14 cellular contexts compared by ENCODE assay signal in genomic region chr21:42861311-42862122, GRCh38.
"Had no signal": no experiment of that assay in that cellular context is flagged by ENCODE, and none has a peak within 500 bp of the region (broad histone marks: within the 10 kb centered on the region; RNA-seq: fewer than 3 reads in every experiment).

No MANE protein-coding gene starts in this region.

- H3K9me3 Mint-ChIP-seq: activated naive CD4-positive, alpha-beta T cell treated with anti-CD3 and anti-CD28 coated beads for 36 hours; activated naive CD8-positive, alpha-beta T cell treated with anti-CD3 and anti-CD28 coated beads, Interleukin-2, amount 50 U/mL, for 24 hours; activated T-helper 17 cell treated with anti-CD3 and anti-CD28 coated beads, Interleukin-2, amount 50 U/mL, for 72 hours; neural progenitor cell had no signal

- H3K27me3 ChIP-seq: esophagus muscularis mucosa, neural progenitor cell, ovary, stomach had no signal

- H3K9me3 ChIP-seq: esophagus muscularis mucosa, ovary, stomach, thoracic aorta had no signal

- H3K36me3 ChIP-seq: neural progenitor cell, ovary had no signal

- DNase-seq: activated naive CD4-positive, alpha-beta T cell treated with anti-CD3 and anti-CD28 coated beads for 36 hours; activated naive CD8-positive, alpha-beta T cell treated with anti-CD3 and anti-CD28 coated beads, Interleukin-2, amount 50 U/mL, for 24 hours; aorta; kidney glomerular epithelial cell; midbrain; stomach; SW 1271 had no signal

- ATAC-seq: activated CD4-positive, CD25-positive, alpha-beta regulatory T cell treated with anti-CD3 and anti-CD28 coated beads, Interleukin-2, amount 50 U/mL, for 24 hours; activated naive CD8-positive, alpha-beta T cell treated with anti-CD3 and anti-CD28 coated beads, Interleukin-2, amount 50 U/mL, for 24 hours; activated T-helper 17 cell treated with anti-CD3 and anti-CD28 coated beads, Interleukin-2, amount 50 U/mL, for 72 hours; sciatic nerve had no signal

- H3K27me3 Mint-ChIP-seq: activated naive CD8-positive, alpha-beta T cell treated with anti-CD3 and anti-CD28 coated beads, Interleukin-2, amount 50 U/mL, for 24 hours; activated T-helper 17 cell treated with anti-CD3 and anti-CD28 coated beads, Interleukin-2, amount 50 U/mL, for 72 hours had no signal

- H3K4me3 Mint-ChIP-seq: activated naive CD4-positive, alpha-beta T cell treated with anti-CD3 and anti-CD28 coated beads for 36 hours; activated naive CD8-positive, alpha-beta T cell treated with anti-CD3 and anti-CD28 coated beads, Interleukin-2, amount 50 U/mL, for 24 hours; activated T-helper 17 cell treated with anti-CD3 and anti-CD28 coated beads, Interleukin-2, amount 50 U/mL, for 72 hours; neural progenitor cell had no signal

- H3K27ac Mint-ChIP-seq: activated naive CD4-positive, alpha-beta T cell treated with anti-CD3 and anti-CD28 coated beads for 36 hours; activated naive CD8-positive, alpha-beta T cell treated with anti-CD3 and anti-CD28 coated beads, Interleukin-2, amount 50 U/mL, for 24 hours; activated T-helper 17 cell treated with anti-CD3 and anti-CD28 coated beads, Interleukin-2, amount 50 U/mL, for 72 hours; neural progenitor cell had no signal

- H3K27ac ChIP-seq: esophagus muscularis mucosa, neural progenitor cell, ovary, stomach, thoracic aorta had no signal

- H3K4me3 ChIP-seq: esophagus muscularis mucosa, neural progenitor cell, ovary, stomach, thoracic aorta had no signal

- H3K4me1 ChIP-seq: neural progenitor cell had no signal
